9 cellular contexts compared by ENCODE assay signal in genomic region chr5:140106101-140106500, GRCh38. TPM values are rescaled to one million over a fixed set of nuclear protein-coding genes. Genes with fewer than 3 reads are reported as not detected.
DNase-seq lines count a peak whose midpoint lies in the region; ATAC-seq and TF ChIP-seq lines count a peak whose summit lies in the region.
"Had no signal": no experiment of that assay in that cellular context is flagged by ENCODE, and none has a peak within 500 bp of the region (broad histone marks: within the 10 kb centered on the region; RNA-seq: fewer than 3 reads in every experiment).

No MANE protein-coding gene starts in this region.

- peaks cover 0 to 2% of the 10 kb centered on the region in 2 donors for H3K9me3 Mint-ChIP-seq in effector memory CD8-positive, alpha-beta T cell

- no peaks in the 10 kb centered on the region for H3K27me3 ChIP-seq in OCI-LY3 (ENCODE audit: low read depth, low read length)
- H3K27me3 ChIP-seq in skeletal muscle tissue (ENCODE audit: control insufficient read depth in 3 of 3, insufficient read depth in 3 of 3, low read length in 3 of 3) = no peaks in the 10 kb centered on the region

- TF ChIP-seq CTCF in OCI-LY3 (IDR thresholded peaks at IDR 0.05; ENCODE audit: low read depth, low read length) = peak; percentile 18

- H3K4me1 ChIP-seq in OCI-LY3 (ENCODE audit: low read length) = peaks cover 16% of the 10 kb centered on the region
- peaks cover 18 to 23% (median 22%) of the 10 kb centered on the region in 3 donors for H3K4me1 ChIP-seq in skeletal muscle tissue (ENCODE audit: control insufficient read depth in 3 of 3, insufficient read depth in 3 of 3, low read length in 3 of 3)

- H3K9ac ChIP-seq in OCI-LY3 (ENCODE audit: low read length) (no peak overlapping the region), skeletal muscle tissue (ENCODE audit: low read depth in 1 of 3, low read length in 3 of 3) (peak overlapping the region in 1 of 3 donors; percentile 99)

- H3K9me3 ChIP-seq in OCI-LY3 (ENCODE audit: insufficient read depth, low read length) (no peaks in the 10 kb centered on the region), skeletal muscle tissue (ENCODE audit: control insufficient read depth in 3 of 3, low read length in 3 of 3) (no peaks in the 10 kb centered on the region)

- H3K27ac ChIP-seq in OCI-LY3 (ENCODE audit: low read length) (no peak overlapping the region), skeletal muscle tissue (ENCODE audit: low read depth, low read length) (peak overlapping the region; percentile 100)

- H4K20me1 ChIP-seq in OCI-LY3 (ENCODE audit: insufficient read depth, low read length) = no peaks in the 10 kb centered on the region

- H3K79me2 ChIP-seq in OCI-LY3 (ENCODE audit: low read length) = peaks cover 28% of the 10 kb centered on the region

- peak overlapping the region; percentile 94 to 98 for H3K27ac Mint-ChIP-seq in effector memory CD8-positive, alpha-beta T cell

- peak; percentile 36 for DNase-seq in NCI-H82 (lab: John Stamatoyannopoulos, UW)
- DNase-seq in NCI-H82 treated with DMSO at 0.1 percent for 48 hours (lab: John Stamatoyannopoulos, UW; ENCODE audit: unreplicated experiment) = no peak
- no peak for DNase-seq in effector memory CD8-positive, alpha-beta T cell
- DNase-seq in HK-2 (ENCODE audit: unreplicated experiment) = no peak
- DNase-seq in activated CD4-positive, alpha-beta T cell treated with anti-CD3 and anti-CD28 coated beads for 1 hour = no peak
- DNase-seq: activated CD4-positive, alpha-beta T cell treated with anti-CD3 and anti-CD28 coated beads, Interleukin-2, amount 50 U/mL, for 48 hours had no signal

- H3K4me1 Mint-ChIP-seq in effector memory CD8-positive, alpha-beta T cell (ENCODE audit: low read depth in 2 of 2) = peaks cover 20 to 35% of the 10 kb centered on the region in 2 donors

- H3K36me3 ChIP-seq in OCI-LY3 (replicated peaks; ENCODE audit: low read depth, low read length) (no peaks in the 10 kb centered on the region), skeletal muscle tissue (ENCODE audit: control insufficient read depth in 3 of 3, insufficient read depth in 3 of 3, low read length in 3 of 3) (no peaks in the 10 kb centered on the region)

- peaks cover 10 to 12% of the 10 kb centered on the region in 2 donors for H3K27me3 Mint-ChIP-seq in effector memory CD8-positive, alpha-beta T cell

- peak overlapping the region; percentile 89 to 90 for H3K4me3 Mint-ChIP-seq in effector memory CD8-positive, alpha-beta T cell

- H2AFZ ChIP-seq in OCI-LY3 (ENCODE audit: low read depth, low read length) = no peak overlapping the region

- H3K4me3 ChIP-seq in OCI-LY3 (ENCODE audit: low read length) (no peak overlapping the region), skeletal muscle tissue (ENCODE audit: low read length in 3 of 3) (no peak overlapping the region)

- no peak overlapping the region for H3K4me2 ChIP-seq in OCI-LY3 (ENCODE audit: low read length)

- peaks cover 21% of the 10 kb centered on the region for H3K36me3 Mint-ChIP-seq in effector memory CD8-positive, alpha-beta T cell (ENCODE audit: insufficient read depth)

- ATAC-seq in effector memory CD8-positive, alpha-beta T cell (replicated peaks) = no peak
- no peak for ATAC-seq in GM21360 (IDR thresholded peaks at IDR 0.05; ENCODE audit: unreplicated experiment)

RNA-seq across cellular contexts. Expression of gene PURA, which starts 7.8 kb away (rescaled TPM):
- total RNA-seq in skeletal muscle tissue = 7.8 TPM

RNA-seq across cellular contexts. Expression of gene IGIP, which starts 19.6 kb away (rescaled TPM):
- total RNA-seq in skeletal muscle tissue = 5.7 TPM
